1 cellular context compared by ENCODE assay signal in the genomic region with DNA sequence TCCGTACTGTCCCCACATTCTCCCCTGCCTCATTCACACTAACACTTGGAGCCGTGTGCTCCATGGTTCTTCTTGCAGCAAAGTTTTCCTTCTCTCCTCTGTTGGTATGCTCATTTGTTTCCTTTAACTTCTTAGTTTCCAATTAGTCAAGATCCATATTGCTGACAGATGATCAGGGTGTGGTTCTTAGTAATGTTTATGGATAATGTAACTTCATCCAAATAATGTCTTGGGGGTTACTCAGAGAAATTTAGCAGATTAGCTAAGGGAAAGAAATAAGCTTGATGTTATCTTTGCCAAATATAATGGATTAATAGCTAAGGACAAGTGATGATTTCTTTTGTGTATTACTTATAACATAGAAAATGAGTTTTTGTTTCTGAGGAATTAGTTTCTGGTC.
TF ChIP-seq lines count a peak whose summit lies in the region.

No MANE protein-coding gene starts in this region.

TF ChIP-seq in SK-N-SH treated with all-trans-retinoic acid at 6 μM for 48 hours, 23 proteins besides CTCF, POLR2A, EP300 and RAD21 (continued from another document):
- TF ChIP-seq, protein P1, sequence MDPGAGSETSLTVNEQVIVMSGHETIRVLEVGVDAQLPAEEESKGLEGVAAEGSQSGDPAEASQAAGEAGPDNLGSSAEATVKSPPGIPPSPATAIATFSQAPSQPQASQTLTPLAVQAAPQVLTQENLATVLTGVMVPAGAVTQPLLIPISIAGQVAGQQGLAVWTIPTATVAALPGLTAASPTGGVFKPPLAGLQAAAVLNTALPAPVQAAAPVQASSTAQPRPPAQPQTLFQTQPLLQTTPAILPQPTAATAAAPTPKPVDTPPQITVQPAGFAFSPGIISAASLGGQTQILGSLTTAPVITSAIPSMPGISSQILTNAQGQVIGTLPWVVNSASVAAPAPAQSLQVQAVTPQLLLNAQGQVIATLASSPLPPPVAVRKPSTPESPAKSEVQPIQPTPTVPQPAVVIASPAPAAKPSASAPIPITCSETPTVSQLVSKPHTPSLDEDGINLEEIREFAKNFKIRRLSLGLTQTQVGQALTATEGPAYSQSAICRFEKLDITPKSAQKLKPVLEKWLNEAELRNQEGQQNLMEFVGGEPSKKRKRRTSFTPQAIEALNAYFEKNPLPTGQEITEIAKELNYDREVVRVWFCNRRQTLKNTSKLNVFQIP (CRISPR knock-in tag; IDR thresholded peaks at IDR 0.05; ENCODE audit: borderline replicate concordance, low read depth): no peak
- no peak for TF ChIP-seq GLIS3 (CRISPR knock-in tag; IDR thresholded peaks at IDR 0.05)
- no peak for TF ChIP-seq PPARA (CRISPR knock-in tag; IDR thresholded peaks at IDR 0.05; ENCODE audit: borderline replicate concordance)
- no peak for TF ChIP-seq ZFP3 (CRISPR knock-in tag; IDR thresholded peaks at IDR 0.05)
- TF ChIP-seq, protein P2, sequence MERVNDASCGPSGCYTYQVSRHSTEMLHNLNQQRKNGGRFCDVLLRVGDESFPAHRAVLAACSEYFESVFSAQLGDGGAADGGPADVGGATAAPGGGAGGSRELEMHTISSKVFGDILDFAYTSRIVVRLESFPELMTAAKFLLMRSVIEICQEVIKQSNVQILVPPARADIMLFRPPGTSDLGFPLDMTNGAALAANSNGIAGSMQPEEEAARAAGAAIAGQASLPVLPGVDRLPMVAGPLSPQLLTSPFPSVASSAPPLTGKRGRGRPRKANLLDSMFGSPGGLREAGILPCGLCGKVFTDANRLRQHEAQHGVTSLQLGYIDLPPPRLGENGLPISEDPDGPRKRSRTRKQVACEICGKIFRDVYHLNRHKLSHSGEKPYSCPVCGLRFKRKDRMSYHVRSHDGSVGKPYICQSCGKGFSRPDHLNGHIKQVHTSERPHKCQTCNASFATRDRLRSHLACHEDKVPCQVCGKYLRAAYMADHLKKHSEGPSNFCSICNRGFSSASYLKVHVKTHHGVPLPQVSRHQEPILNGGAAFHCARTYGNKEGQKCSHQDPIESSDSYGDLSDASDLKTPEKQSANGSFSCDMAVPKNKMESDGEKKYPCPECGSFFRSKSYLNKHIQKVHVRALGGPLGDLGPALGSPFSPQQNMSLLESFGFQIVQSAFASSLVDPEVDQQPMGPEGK (CRISPR knock-in tag; IDR thresholded peaks at IDR 0.05; ENCODE audit: borderline replicate concordance): no peak
- TF ChIP-seq ARNTL (CRISPR knock-in tag; IDR thresholded peaks at IDR 0.05; ENCODE audit: borderline replicate concordance, low read depth): no peak
TF ChIP-seq in SK-N-SH treated with all-trans-retinoic acid at 6 μM for 48 hours: peak in this region for 0.
